Comparison of ENCODE assay signal across 14 cellular contexts in genomic region chr21:33367309-33367973, GRCh38. TPM values are rescaled to one million over a fixed set of nuclear protein-coding genes. Genes with fewer than 3 reads are reported as not detected.
DNase-seq lines count a peak whose midpoint lies in the region; ATAC-seq and TF ChIP-seq lines count a peak whose summit lies in the region.
"Had no signal": no experiment of that assay in that cellular context is flagged by ENCODE, and none has a peak within 500 bp of the region (broad histone marks: within the 10 kb centered on the region; RNA-seq: fewer than 3 reads in every experiment).

No MANE protein-coding gene starts in this region.

- TF ChIP-seq RAD21 in Ishikawa (IDR thresholded peaks at IDR 0.05; ENCODE audit: low read depth), result no peak

- H3K27me3 ChIP-seq in thyroid gland, result no peaks in the 10 kb centered on the region
- H3K27me3 ChIP-seq: gastrocnemius medialis had no signal

- no peaks in the 10 kb centered on the region for H3K4me1 ChIP-seq in thyroid gland

- ATAC-seq in naive B cell (ENCODE audit: low read depth in 2 of 2), result no peak
- no peak for ATAC-seq in HG03432 (IDR thresholded peaks at IDR 0.05; ENCODE audit: unreplicated experiment)
- ATAC-seq: gastrocnemius medialis had no signal

- no peak for TF ChIP-seq POLR2A in thyroid gland (IDR thresholded peaks at IDR 0.05)

- no peak for TF ChIP-seq EP300 in Ishikawa (IDR thresholded peaks at IDR 0.05; ENCODE audit: borderline replicate concordance)

- no peaks in the 10 kb centered on the region for H3K9me3 ChIP-seq in thyroid gland
- H3K9me3 ChIP-seq: gastrocnemius medialis had no signal

- peaks cover 23% of the 10 kb centered on the region for H3K36me3 Mint-ChIP-seq in activated CD4-positive, alpha-beta T cell treated with anti-CD3 and anti-CD28 coated beads, Interleukin-2, amount 10 ng/mL, durations not matched to agents 7 days and 5 days (ENCODE audit: low read depth)
- H3K36me3 Mint-ChIP-seq in activated T-helper 2 cell treated with anti-CD3 and anti-CD28 coated beads, Interferon-gamma antibody, Interleukin-2, Interleukin-4, amounts not matched to agents 10 μg/mL and 5 μg/mL and 100 μg/mL, durations not matched to agents 14 hours and 24 hours and 36 hours (ENCODE audit: low read depth), result peaks cover 24% of the 10 kb centered on the region
- H3K36me3 Mint-ChIP-seq in naive B cell, result peaks cover 5 to 20% of the 10 kb centered on the region in 2 donors

- H3K27ac ChIP-seq in thyroid gland, result no peak overlapping the region
- H3K27ac ChIP-seq: gastrocnemius medialis had no signal

- no peaks in the 10 kb centered on the region for H3K27me3 Mint-ChIP-seq in activated CD4-positive, alpha-beta T cell treated with anti-CD3 and anti-CD28 coated beads, Interleukin-2, amount 10 ng/mL, durations not matched to agents 7 days and 5 days
- H3K27me3 Mint-ChIP-seq in activated T-helper 2 cell treated with anti-CD3 and anti-CD28 coated beads, Interferon-gamma antibody, Interleukin-2, Interleukin-4, amounts not matched to agents 10 μg/mL and 5 μg/mL and 100 μg/mL, durations not matched to agents 14 hours and 24 hours and 36 hours (ENCODE audit: low read depth), result no peaks in the 10 kb centered on the region
- no peaks in the 10 kb centered on the region for H3K27me3 Mint-ChIP-seq in naive B cell

- CTCF ChIA-PET in activated CD4-positive, alpha-beta T cell treated with anti-CD3 and anti-CD28 coated beads, Interleukin-2, amount 10 ng/mL, durations not matched to agents 7 days and 5 days (lab: Charles Lee), result interaction anchor here (1.4 kb wide), 1 partner anchor 167 kb away, joined by 6 read pairs; no protein-coding TSS in a partner anchor

- H3K4me1 Mint-ChIP-seq in activated CD4-positive, alpha-beta T cell treated with anti-CD3 and anti-CD28 coated beads, Interleukin-2, amount 10 ng/mL, durations not matched to agents 7 days and 5 days, result peaks cover 11% of the 10 kb centered on the region
- H3K4me1 Mint-ChIP-seq in activated T-helper 2 cell treated with anti-CD3 and anti-CD28 coated beads, Interferon-gamma antibody, Interleukin-2, Interleukin-4, amounts not matched to agents 10 μg/mL and 5 μg/mL and 100 μg/mL, durations not matched to agents 14 hours and 24 hours and 36 hours (ENCODE audit: low read depth), result peaks cover 4% of the 10 kb centered on the region
- H3K4me1 Mint-ChIP-seq in naive B cell, result peaks cover 38 to 76% (median 43%) of the 10 kb centered on the region in 3 donors

- H3K36me3 ChIP-seq in thyroid gland, result no peaks in the 10 kb centered on the region
- H3K36me3 ChIP-seq: gastrocnemius medialis had no signal

- H3K9me3 Mint-ChIP-seq in activated CD4-positive, alpha-beta T cell treated with anti-CD3 and anti-CD28 coated beads, Interleukin-2, amount 10 ng/mL, durations not matched to agents 7 days and 5 days, result peaks cover 30% of the 10 kb centered on the region
- H3K9me3 Mint-ChIP-seq in activated T-helper 2 cell treated with anti-CD3 and anti-CD28 coated beads, Interferon-gamma antibody, Interleukin-2, Interleukin-4, amounts not matched to agents 10 μg/mL and 5 μg/mL and 100 μg/mL, durations not matched to agents 14 hours and 24 hours and 36 hours, result peaks cover 37% of the 10 kb centered on the region
- peaks cover 5 to 38% (median 22%) of the 10 kb centered on the region in 7 donors for H3K9me3 Mint-ChIP-seq in naive B cell

- POLR2A ChIA-PET in activated CD4-positive, alpha-beta T cell treated with anti-CD3 and anti-CD28 coated beads, Interleukin-2, amount 10 ng/mL, durations not matched to agents 7 days and 5 days (lab: Charles Lee), result interaction anchor here (0.5 kb wide), 1 partner anchor 153 kb away, joined by 3 read pairs; no protein-coding TSS in a partner anchor

- intact Hi-C loops in activated T-helper 2 cell treated with anti-CD3 and anti-CD28 coated beads, Interferon-gamma antibody, Interleukin-2, Interleukin-4, amounts not matched to agents 10 μg/mL and 5 μg/mL and 100 μg/mL, durations not matched to agents 14 hours and 24 hours and 36 hours (cut with micrococcal nuclease), result no loop called here
- intact Hi-C loops in thyroid gland (cut with DNase I), result loop anchor here (5.0 kb wide), 1 partner anchor 155 kb away; no protein-coding TSS in a partner anchor

- H3K27ac Mint-ChIP-seq in activated CD4-positive, alpha-beta T cell treated with anti-CD3 and anti-CD28 coated beads, Interleukin-2, amount 10 ng/mL, durations not matched to agents 7 days and 5 days, result peak overlapping the region; percentile 51
- peak overlapping the region; percentile 63 for H3K27ac Mint-ChIP-seq in activated T-helper 2 cell treated with anti-CD3 and anti-CD28 coated beads, Interferon-gamma antibody, Interleukin-2, Interleukin-4, amounts not matched to agents 10 μg/mL and 5 μg/mL and 100 μg/mL, durations not matched to agents 14 hours and 24 hours and 36 hours
- peak overlapping the region; percentile 81 to 94 (median 92) for H3K27ac Mint-ChIP-seq in naive B cell

- 91% methylated on average over 7 of the region's 7 CpGs for WGBS in thyroid gland, 2 donors

- H3K4me3 ChIP-seq in thyroid gland (replicated peaks in 1 of 3), result no peak overlapping the region
- H3K4me3 ChIP-seq: gastrocnemius medialis had no signal

- no peak for TF ChIP-seq CTCF in thyroid gland (IDR thresholded peaks at IDR 0.05)

- no peak for DNase-seq in activated CD4-positive, alpha-beta T cell treated with anti-CD3 and anti-CD28 coated beads, Interleukin-2, amount 10 ng/mL, durations not matched to agents 7 days and 5 days
- no peak for DNase-seq in activated CD4-positive, alpha-beta T cell treated with anti-CD3 and anti-CD28 coated beads, Interleukin-2, amount 50 U/mL, for 4 hours
- DNase-seq in activated T-helper 2 cell treated with anti-CD3 and anti-CD28 coated beads, Interferon-gamma antibody, Interleukin-2, Interleukin-4, amounts not matched to agents 10 μg/mL and 5 μg/mL and 100 μg/mL, durations not matched to agents 14 hours and 24 hours and 36 hours (ENCODE audit: low spot score), result no peak
- DNase-seq in naive B cell (no peak), thyroid gland (no peak), T-helper 9 cell (no peak)
- DNase-seq: ACHN, anterior cingulate cortex, DMS153, gastrocnemius medialis, NCI-H1048, NCI-H226 had no signal

- H3K4me3 Mint-ChIP-seq in activated CD4-positive, alpha-beta T cell treated with anti-CD3 and anti-CD28 coated beads, Interleukin-2, amount 10 ng/mL, durations not matched to agents 7 days and 5 days, result no peak overlapping the region
- H3K4me3 Mint-ChIP-seq in activated T-helper 2 cell treated with anti-CD3 and anti-CD28 coated beads, Interferon-gamma antibody, Interleukin-2, Interleukin-4, amounts not matched to agents 10 μg/mL and 5 μg/mL and 100 μg/mL, durations not matched to agents 14 hours and 24 hours and 36 hours (ENCODE audit: low read depth), result no peak overlapping the region
- peak overlapping the region in 6 of 8 donors; percentile 21 to 79 (median 70) for H3K4me3 Mint-ChIP-seq in naive B cell

TF ChIP-seq in Ishikawa, 13 proteins besides CTCF, POLR2A, EP300 and RAD21:
- 0 out of 2 replicates have a peak, but pooled peaks have one; percentile 45 for TF ChIP-seq TCF12 (IDR thresholded peaks at IDR 0.05; ENCODE audit: low read depth)
- TF ChIP-seq YY1 (IDR thresholded peaks at IDR 0.05; ENCODE audit: low read depth), result no peak
- TF ChIP-seq USF1 (IDR thresholded peaks at IDR 0.05), result 0 out of 2 replicates have a peak, but pooled peaks have one; percentile 43

RNA-seq across cellular contexts. Expression of gene IFNGR2, which starts 35.8 kb away (rescaled TPM):
- total RNA-seq in activated CD4-positive, alpha-beta T cell treated with anti-CD3 and anti-CD28 coated beads, Interleukin-2, amount 10 ng/mL, durations not matched to agents 7 days and 5 days, result 10 to 100 TPM; 11.3 to 11.8 TPM
- total RNA-seq in activated T-helper 2 cell treated with anti-CD3 and anti-CD28 coated beads, Interferon-gamma antibody, Interleukin-2, Interleukin-4, amounts not matched to agents 10 μg/mL and 5 μg/mL and 100 μg/mL, durations not matched to agents 14 hours and 24 hours and 36 hours, result 14.5 and 16.2 TPM in 2 replicates
- 100 to 1,000 TPM; 120 to 177 (median 144) TPM for polyA plus RNA-seq in naive B cell (ENCODE audit: low read depth in 6 of 6)
- total RNA-seq in thyroid gland, result 100 to 1,000 TPM in 1 of 4 donors, 10 to 100 TPM in 3; 64.9 to 100 (median 79.0) TPM

RNA-seq across cellular contexts. Expression of gene IFNAR1, which starts 42.7 kb away (rescaled TPM):
- total RNA-seq in activated CD4-positive, alpha-beta T cell treated with anti-CD3 and anti-CD28 coated beads, Interleukin-2, amount 10 ng/mL, durations not matched to agents 7 days and 5 days, result 10 to 100 TPM; 37.6 to 40.9 TPM
- total RNA-seq in activated T-helper 2 cell treated with anti-CD3 and anti-CD28 coated beads, Interferon-gamma antibody, Interleukin-2, Interleukin-4, amounts not matched to agents 10 μg/mL and 5 μg/mL and 100 μg/mL, durations not matched to agents 14 hours and 24 hours and 36 hours, result 26.8 and 27.9 TPM in 2 replicates
- 100 to 1,000 TPM in 5 of 6 donors, 10 to 100 TPM in 1; 99.7 to 142 (median 126) TPM for polyA plus RNA-seq in naive B cell (ENCODE audit: low read depth in 6 of 6)
- 10 to 100 TPM; 37.0 to 51.2 (median 42.4) TPM for total RNA-seq in thyroid gland

Comparison
In these comparisons a context has a peak if more than half of its experiments do, and no peak if none do; other contexts are left out.
1. H3K4me3 Mint-ChIP-seq: peak in naive B cell (6 of 8); none in activated CD4-positive, alpha-beta T cell treated with anti-CD3 and anti-CD28 coated beads, Interleukin-2, amount 10 ng/mL, durations not matched to agents 7 days and 5 days (single experiment) and activated T-helper 2 cell treated with anti-CD3 and anti-CD28 coated beads, Interferon-gamma antibody, Interleukin-2, Interleukin-4, amounts not matched to agents 10 μg/mL and 5 μg/mL and 100 μg/mL, durations not matched to agents 14 hours and 24 hours and 36 hours (single experiment).
2. Peak in every context shown above with its lines, with median percentiles within 50 percentile points of each other: H3K27ac Mint-ChIP-seq.